Comparison of ENCODE assay signal across 1 cellular context in the genomic region with DNA sequence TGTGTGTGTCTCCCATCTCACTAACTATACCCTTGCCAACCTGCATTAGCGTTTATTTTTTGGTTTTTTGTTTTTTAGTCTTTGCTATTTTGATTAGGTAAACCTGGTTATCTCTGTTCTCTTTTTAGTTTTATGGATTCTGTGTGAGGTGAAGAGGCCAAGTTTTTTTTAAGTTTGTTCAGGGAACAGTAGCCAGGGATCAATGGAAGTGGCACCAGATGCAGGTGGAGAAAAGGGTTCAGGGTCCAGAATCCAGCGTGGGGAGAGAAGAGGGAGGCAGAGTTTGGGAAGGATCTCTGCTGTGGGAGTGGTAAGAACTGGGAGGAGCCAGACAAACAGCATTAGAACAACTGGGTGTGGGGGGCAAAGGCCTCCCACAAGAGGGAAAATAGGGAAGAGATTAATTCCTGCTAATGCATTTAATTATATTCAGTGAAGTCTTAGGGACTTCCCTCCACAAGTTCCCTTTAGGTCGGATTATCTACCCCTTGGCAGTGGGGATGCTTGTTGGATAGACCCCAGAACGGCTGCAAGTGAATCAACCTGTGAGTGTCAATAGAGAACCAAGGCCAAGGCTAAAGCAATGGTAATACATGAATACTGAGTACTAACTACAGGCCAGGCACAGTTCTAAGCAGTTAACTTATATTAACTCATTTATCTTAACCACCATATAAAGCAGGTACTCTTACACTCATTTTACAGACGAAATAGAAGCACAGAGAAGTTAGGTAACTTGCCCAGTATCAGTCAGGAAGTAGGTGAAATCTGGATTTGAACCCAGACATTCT.
TF ChIP-seq lines count a peak whose summit lies in the region.

No MANE protein-coding gene starts in this region.

TF ChIP-seq in HepG2, 621 proteins besides CTCF, POLR2A, EP300 and RAD21 (continued from another document):
- TF ChIP-seq, protein P1, sequence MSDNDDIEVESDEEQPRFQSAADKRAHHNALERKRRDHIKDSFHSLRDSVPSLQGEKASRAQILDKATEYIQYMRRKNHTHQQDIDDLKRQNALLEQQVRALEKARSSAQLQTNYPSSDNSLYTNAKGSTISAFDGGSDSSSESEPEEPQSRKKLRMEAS (IDR thresholded peaks at IDR 0.05): 0 out of 2 replicates have a peak, but pooled peaks have one; percentile 25
- TF ChIP-seq ZNF616 (CRISPR knock-in tag; IDR thresholded peaks at IDR 0.05; ENCODE audit: low read depth) (no peak), SUZ12 (IDR thresholded peaks at IDR 0.05; ENCODE audit: low read depth, low read length) (no peak), RFX1 (IDR thresholded peaks at IDR 0.05) (no peak), PPARG (CRISPR knock-in tag; conservative IDR thresholded peaks at IDR 0.05) (0 out of 2 replicates have a peak, but pooled peaks have one; percentile 6), ZNF784 (CRISPR knock-in tag; IDR thresholded peaks at IDR 0.05; ENCODE audit: borderline replicate concordance) (no peak), ZNF329 (CRISPR knock-in tag; IDR thresholded peaks at IDR 0.05; ENCODE audit: low read depth) (no peak), TBX2 (CRISPR knock-in tag; IDR thresholded peaks at IDR 0.05; ENCODE audit: borderline replicate concordance) (peak; percentile 62), REPIN1 (CRISPR knock-in tag; IDR thresholded peaks at IDR 0.05; ENCODE audit: borderline replicate concordance, low read depth) (0 out of 2 replicates have a peak, but pooled peaks have one; percentile 10), HMG20A (CRISPR knock-in tag; IDR thresholded peaks at IDR 0.05; ENCODE audit: borderline replicate concordance) (peak; percentile 40; the same call in 1 of the 2 replicates), RARA (CRISPR knock-in tag; IDR thresholded peaks at IDR 0.05) (peak; percentile 82), ZNF746 (CRISPR knock-in tag; IDR thresholded peaks at IDR 0.05) (peak; percentile 53; the same call in 1 of the 2 replicates), DNMT1 (CRISPR knock-in tag; IDR thresholded peaks at IDR 0.05) (no peak), ZNF614 (CRISPR knock-in tag; IDR thresholded peaks at IDR 0.05; ENCODE audit: borderline replicate concordance) (0 out of 2 replicates have a peak, but pooled peaks have one; percentile 11), TSC22D2 (CRISPR knock-in tag; IDR thresholded peaks at IDR 0.05; ENCODE audit: borderline replicate concordance) (no peak), ZNF558 (CRISPR knock-in tag; IDR thresholded peaks at IDR 0.05; ENCODE audit: borderline replicate concordance) (no peak), MEF2D (CRISPR knock-in tag; IDR thresholded peaks at IDR 0.05) (peak; percentile 79), KDM6A (CRISPR knock-in tag; IDR thresholded peaks at IDR 0.05; ENCODE audit: low read depth) (peak; percentile 77; the same call in 1 of the 2 replicates), RARG (CRISPR knock-in tag; IDR thresholded peaks at IDR 0.05; ENCODE audit: low read depth) (no peak), ZNF530 (CRISPR knock-in tag; IDR thresholded peaks at IDR 0.05; ENCODE audit: low read depth) (no peak), ZNF331 (CRISPR knock-in tag; IDR thresholded peaks at IDR 0.05) (no peak), EED (CRISPR knock-in tag; IDR thresholded peaks at IDR 0.05) (no peak), ZNF703 (CRISPR knock-in tag; IDR thresholded peaks at IDR 0.05; ENCODE audit: borderline replicate concordance) (no peak), ZBTB44 (CRISPR knock-in tag; IDR thresholded peaks at IDR 0.05) (no peak), KDM4B (CRISPR knock-in tag; IDR thresholded peaks at IDR 0.05) (no peak), NKX3-1 (CRISPR knock-in tag; IDR thresholded peaks at IDR 0.05) (no peak), AGO2 (optimal IDR thresholded peaks at IDR 0.05; ENCODE audit: low read depth, low read length) (no peak), TAF15 (IDR thresholded peaks at IDR 0.05; ENCODE audit: low read depth, low read length, poor library complexity, severe bottlenecking) (no peak), ZFAT (CRISPR knock-in tag; conservative IDR thresholded peaks at IDR 0.05) (no peak), SALL1 (CRISPR knock-in tag; IDR thresholded peaks at IDR 0.05) (peak; percentile 86), ZNF234 (CRISPR knock-in tag; conservative IDR thresholded peaks at IDR 0.05) (no peak), SP1 (IDR thresholded peaks at IDR 0.05) (no peak), SP1 (CRISPR knock-in tag; IDR thresholded peaks at IDR 0.05) (no peak), ZNF432 (CRISPR knock-in tag; IDR thresholded peaks at IDR 0.05; ENCODE audit: borderline replicate concordance) (no peak), ZNF580 (CRISPR knock-in tag; IDR thresholded peaks at IDR 0.05; ENCODE audit: borderline replicate concordance, low read depth) (no peak), GMEB1 (CRISPR knock-in tag; IDR thresholded peaks at IDR 0.05; ENCODE audit: borderline replicate concordance) (0 out of 2 replicates have a peak, but pooled peaks have one; percentile 5), KDM5B (CRISPR knock-in tag; IDR thresholded peaks at IDR 0.05; ENCODE audit: borderline replicate concordance) (no peak)
- TF ChIP-seq, protein P2, sequence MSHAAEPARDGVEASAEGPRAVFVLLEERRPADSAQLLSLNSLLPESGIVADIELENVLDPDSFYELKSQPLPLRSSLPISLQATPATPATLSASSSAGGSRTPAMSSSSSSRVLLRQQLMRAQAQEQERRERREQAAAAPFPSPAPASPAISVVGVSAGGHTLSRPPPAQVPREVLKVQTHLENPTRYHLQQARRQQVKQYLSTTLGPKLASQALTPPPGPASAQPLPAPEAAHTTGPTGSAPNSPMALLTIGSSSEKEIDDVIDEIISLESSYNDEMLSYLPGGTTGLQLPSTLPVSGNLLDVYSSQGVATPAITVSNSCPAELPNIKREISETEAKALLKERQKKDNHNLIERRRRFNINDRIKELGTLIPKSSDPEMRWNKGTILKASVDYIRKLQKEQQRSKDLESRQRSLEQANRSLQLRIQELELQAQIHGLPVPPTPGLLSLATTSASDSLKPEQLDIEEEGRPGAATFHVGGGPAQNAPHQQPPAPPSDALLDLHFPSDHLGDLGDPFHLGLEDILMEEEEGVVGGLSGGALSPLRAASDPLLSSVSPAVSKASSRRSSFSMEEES (CRISPR knock-in tag; IDR thresholded peaks at IDR 0.05): no peak
- TF ChIP-seq, protein P3, sequence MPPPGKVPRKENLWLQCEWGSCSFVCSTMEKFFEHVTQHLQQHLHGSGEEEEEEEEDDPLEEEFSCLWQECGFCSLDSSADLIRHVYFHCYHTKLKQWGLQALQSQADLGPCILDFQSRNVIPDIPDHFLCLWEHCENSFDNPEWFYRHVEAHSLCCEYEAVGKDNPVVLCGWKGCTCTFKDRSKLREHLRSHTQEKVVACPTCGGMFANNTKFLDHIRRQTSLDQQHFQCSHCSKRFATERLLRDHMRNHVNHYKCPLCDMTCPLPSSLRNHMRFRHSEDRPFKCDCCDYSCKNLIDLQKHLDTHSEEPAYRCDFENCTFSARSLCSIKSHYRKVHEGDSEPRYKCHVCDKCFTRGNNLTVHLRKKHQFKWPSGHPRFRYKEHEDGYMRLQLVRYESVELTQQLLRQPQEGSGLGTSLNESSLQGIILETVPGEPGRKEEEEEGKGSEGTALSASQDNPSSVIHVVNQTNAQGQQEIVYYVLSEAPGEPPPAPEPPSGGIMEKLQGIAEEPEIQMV (CRISPR knock-in tag; IDR thresholded peaks at IDR 0.05; ENCODE audit: low read depth): no peak
- TF ChIP-seq, protein P4, sequence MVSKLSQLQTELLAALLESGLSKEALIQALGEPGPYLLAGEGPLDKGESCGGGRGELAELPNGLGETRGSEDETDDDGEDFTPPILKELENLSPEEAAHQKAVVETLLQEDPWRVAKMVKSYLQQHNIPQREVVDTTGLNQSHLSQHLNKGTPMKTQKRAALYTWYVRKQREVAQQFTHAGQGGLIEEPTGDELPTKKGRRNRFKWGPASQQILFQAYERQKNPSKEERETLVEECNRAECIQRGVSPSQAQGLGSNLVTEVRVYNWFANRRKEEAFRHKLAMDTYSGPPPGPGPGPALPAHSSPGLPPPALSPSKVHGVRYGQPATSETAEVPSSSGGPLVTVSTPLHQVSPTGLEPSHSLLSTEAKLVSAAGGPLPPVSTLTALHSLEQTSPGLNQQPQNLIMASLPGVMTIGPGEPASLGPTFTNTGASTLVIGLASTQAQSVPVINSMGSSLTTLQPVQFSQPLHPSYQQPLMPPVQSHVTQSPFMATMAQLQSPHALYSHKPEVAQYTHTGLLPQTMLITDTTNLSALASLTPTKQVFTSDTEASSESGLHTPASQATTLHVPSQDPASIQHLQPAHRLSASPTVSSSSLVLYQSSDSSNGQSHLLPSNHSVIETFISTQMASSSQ (IDR thresholded peaks at IDR 0.05; ENCODE audit: low read depth): no peak
- TF ChIP-seq, protein P4 (CRISPR knock-in tag; IDR thresholded peaks at IDR 0.05; ENCODE audit: borderline replicate concordance): no peak
- TF ChIP-seq, protein P5, sequence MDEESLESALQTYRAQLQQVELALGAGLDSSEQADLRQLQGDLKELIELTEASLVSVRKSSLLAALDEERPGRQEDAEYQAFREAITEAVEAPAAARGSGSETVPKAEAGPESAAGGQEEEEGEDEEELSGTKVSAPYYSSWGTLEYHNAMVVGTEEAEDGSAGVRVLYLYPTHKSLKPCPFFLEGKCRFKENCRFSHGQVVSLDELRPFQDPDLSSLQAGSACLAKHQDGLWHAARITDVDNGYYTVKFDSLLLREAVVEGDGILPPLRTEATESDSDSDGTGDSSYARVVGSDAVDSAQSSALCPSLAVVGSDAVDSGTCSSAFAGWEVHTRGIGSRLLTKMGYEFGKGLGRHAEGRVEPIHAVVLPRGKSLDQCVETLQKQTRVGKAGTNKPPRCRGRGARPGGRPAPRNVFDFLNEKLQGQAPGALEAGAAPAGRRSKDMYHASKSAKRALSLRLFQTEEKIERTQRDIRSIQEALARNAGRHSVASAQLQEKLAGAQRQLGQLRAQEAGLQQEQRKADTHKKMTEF (CRISPR knock-in tag; IDR thresholded peaks at IDR 0.05): no peak
